Comparison of ENCODE assay signal across 8 cellular contexts in genomic region chr17:78716814-78717393, GRCh38.
DNase-seq lines count a peak whose midpoint lies in the region; ATAC-seq lines count a peak whose summit lies in the region.

No MANE protein-coding gene starts in this region.

- H3K27ac Mint-ChIP-seq in activated CD8-positive, alpha-beta memory T cell treated with anti-CD3 and anti-CD28 coated beads, Interleukin-2, amount 10 ng/mL, durations not matched to agents 7 days and 5 days, result no peak overlapping the region
- H3K27ac Mint-ChIP-seq in activated naive CD8-positive, alpha-beta T cell treated with anti-CD3 and anti-CD28 coated beads, Interleukin-2, amount 10 ng/mL, durations not matched to agents 7 days and 5 days, result peak overlapping the region; percentile 17

- CTCF ChIA-PET in activated CD8-positive, alpha-beta memory T cell treated with anti-CD3 and anti-CD28 coated beads, Interleukin-2, amount 10 ng/mL, durations not matched to agents 7 days and 5 days (lab: Charles Lee), result interaction anchor here (0.5 to 3.3 kb wide), 4 partner anchors 9 to 149 kb away, joined by 3 to 18 read pairs (median 4); no protein-coding TSS in a partner anchor

- ATAC-seq in activated CD8-positive, alpha-beta memory T cell treated with anti-CD3 and anti-CD28 coated beads, Interleukin-2, amount 10 ng/mL, durations not matched to agents 7 days and 5 days, result no peak
- no peak for ATAC-seq in activated naive CD8-positive, alpha-beta T cell treated with anti-CD3 and anti-CD28 coated beads, Interleukin-2, amount 10 ng/mL, durations not matched to agents 7 days and 5 days (ENCODE audit: low read depth)
- ATAC-seq in left ventricle myocardium superior, result peak; percentile 94

- intact Hi-C loops in left ventricle myocardium superior (cut with micrococcal nuclease), result no loop called here

- H3K4me3 ChIP-seq in rectal smooth muscle tissue (ENCODE audit: low read length), result peak overlapping the region; percentile 77

- peak overlapping the region; percentile 76 for H3K27ac ChIP-seq in rectal smooth muscle tissue (ENCODE audit: low read depth, low read length)

- peaks cover 1% of the 10 kb centered on the region for H3K36me3 Mint-ChIP-seq in activated CD8-positive, alpha-beta memory T cell treated with anti-CD3 and anti-CD28 coated beads, Interleukin-2, amount 10 ng/mL, durations not matched to agents 7 days and 5 days
- H3K36me3 Mint-ChIP-seq in activated naive CD8-positive, alpha-beta T cell treated with anti-CD3 and anti-CD28 coated beads, Interleukin-2, amount 10 ng/mL, durations not matched to agents 7 days and 5 days, result peaks cover 4% of the 10 kb centered on the region

- H3K9ac ChIP-seq in rectal smooth muscle tissue (ENCODE audit: low read length), result peak overlapping the region; percentile 10

- peaks cover 79% of the 10 kb centered on the region for H3K4me1 Mint-ChIP-seq in activated CD8-positive, alpha-beta memory T cell treated with anti-CD3 and anti-CD28 coated beads, Interleukin-2, amount 10 ng/mL, durations not matched to agents 7 days and 5 days
- peaks cover 62% of the 10 kb centered on the region for H3K4me1 Mint-ChIP-seq in activated naive CD8-positive, alpha-beta T cell treated with anti-CD3 and anti-CD28 coated beads, Interleukin-2, amount 10 ng/mL, durations not matched to agents 7 days and 5 days

- no peak overlapping the region for H3K4me3 Mint-ChIP-seq in activated CD8-positive, alpha-beta memory T cell treated with anti-CD3 and anti-CD28 coated beads, Interleukin-2, amount 10 ng/mL, durations not matched to agents 7 days and 5 days
- H3K4me3 Mint-ChIP-seq in activated naive CD8-positive, alpha-beta T cell treated with anti-CD3 and anti-CD28 coated beads, Interleukin-2, amount 10 ng/mL, durations not matched to agents 7 days and 5 days, result peak overlapping the region; percentile 17

- POLR2A ChIA-PET in activated naive CD8-positive, alpha-beta T cell treated with anti-CD3 and anti-CD28 coated beads, Interleukin-2, amount 10 ng/mL, durations not matched to agents 7 days and 5 days (lab: Charles Lee), result interaction anchor here (0.8 to 1.9 kb wide), 3 partner anchors 9 to 124 kb away, joined by 3 to 7 read pairs (median 3); no protein-coding TSS in a partner anchor

- H3K27me3 Mint-ChIP-seq in activated CD8-positive, alpha-beta memory T cell treated with anti-CD3 and anti-CD28 coated beads, Interleukin-2, amount 10 ng/mL, durations not matched to agents 7 days and 5 days, result no peaks in the 10 kb centered on the region
- H3K27me3 Mint-ChIP-seq in activated naive CD8-positive, alpha-beta T cell treated with anti-CD3 and anti-CD28 coated beads, Interleukin-2, amount 10 ng/mL, durations not matched to agents 7 days and 5 days, result no peaks in the 10 kb centered on the region

- H3K36me3 ChIP-seq in rectal smooth muscle tissue (ENCODE audit: control insufficient read depth, insufficient read depth, low read length), result no peaks in the 10 kb centered on the region

- no peaks in the 10 kb centered on the region for H3K9me3 Mint-ChIP-seq in activated CD8-positive, alpha-beta memory T cell treated with anti-CD3 and anti-CD28 coated beads, Interleukin-2, amount 10 ng/mL, durations not matched to agents 7 days and 5 days (ENCODE audit: low read depth)
- no peaks in the 10 kb centered on the region for H3K9me3 Mint-ChIP-seq in activated naive CD8-positive, alpha-beta T cell treated with anti-CD3 and anti-CD28 coated beads, Interleukin-2, amount 10 ng/mL, durations not matched to agents 7 days and 5 days

- no peaks in the 10 kb centered on the region for H3K27me3 ChIP-seq in rectal smooth muscle tissue (ENCODE audit: control insufficient read depth, insufficient read depth, low read length)

- peak; percentile 48 for DNase-seq in activated CD8-positive, alpha-beta memory T cell treated with anti-CD3 and anti-CD28 coated beads, Interleukin-2, amount 50 U/mL, for 4 hours
- DNase-seq in activated CD8-positive, alpha-beta memory T cell treated with anti-CD3 and anti-CD28 coated beads, Interleukin-2, amount 10 ng/mL, durations not matched to agents 7 days and 5 days, result no peak
- DNase-seq in NCI-H2227 treated with DMSO at 0.1 percent for 48 hours (lab: John Stamatoyannopoulos, UW), result peak; percentile 52
- DNase-seq in activated naive CD8-positive, alpha-beta T cell treated with anti-CD3 and anti-CD28 coated beads, Interleukin-2, amount 10 ng/mL, durations not matched to agents 7 days and 5 days, result no peak
- peak; percentile 85 for DNase-seq in left ventricle myocardium superior
- DNase-seq in HuH-7.5 (ENCODE audit: low spot score), result no peak
- no peak for DNase-seq in T1000 (lab: John Stamatoyannopoulos, UW)

- peaks cover 13% of the 10 kb centered on the region for H3K4me1 ChIP-seq in rectal smooth muscle tissue (ENCODE audit: control insufficient read depth, insufficient read depth, low read length)

Comparison
In these comparisons a context has a peak if more than half of its experiments do, and no peak if none do; other contexts are left out.
1. DNase-seq: peak in activated CD8-positive, alpha-beta memory T cell treated with anti-CD3 and anti-CD28 coated beads, Interleukin-2, amount 50 U/mL, for 4 hours (single experiment), NCI-H2227 treated with DMSO at 0.1 percent for 48 hours (single experiment) and left ventricle myocardium superior (single experiment); none in activated CD8-positive, alpha-beta memory T cell treated with anti-CD3 and anti-CD28 coated beads, Interleukin-2, amount 10 ng/mL, durations not matched to agents 7 days and 5 days (single experiment), activated naive CD8-positive, alpha-beta T cell treated with anti-CD3 and anti-CD28 coated beads, Interleukin-2, amount 10 ng/mL, durations not matched to agents 7 days and 5 days (single experiment), HuH-7.5 (single experiment) and T1000 (single experiment).